Comparison of ENCODE assay signal across 25 cellular contexts in the genomic region with DNA sequence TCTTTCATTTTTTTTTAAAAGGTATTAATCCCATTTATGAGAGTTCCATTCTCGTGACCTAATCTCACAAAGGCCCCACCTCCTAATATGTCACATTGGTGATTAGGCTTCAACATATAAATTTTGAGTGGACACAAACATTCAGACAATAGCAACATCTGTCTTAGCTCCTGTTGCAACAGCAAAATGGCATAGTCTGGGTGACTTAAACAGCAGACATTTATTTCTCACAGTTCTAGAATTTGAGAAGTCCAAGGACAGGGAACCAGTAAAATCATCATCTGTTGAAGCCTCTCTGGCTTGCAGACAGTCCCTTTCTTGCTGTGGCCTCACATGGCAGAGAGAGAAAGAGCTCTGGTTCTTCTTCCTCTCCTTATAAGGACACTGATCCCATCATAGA. TPM values are rescaled to one million over a fixed set of nuclear protein-coding genes. Genes with fewer than 3 reads are reported as not detected.
"Had no signal": no experiment of that assay in that cellular context is flagged by ENCODE, and none has a peak within 500 bp of the region (broad histone marks: within the 10 kb centered on the region; RNA-seq: fewer than 3 reads in every experiment).

No MANE protein-coding gene starts in this region.

- H3K27me3 ChIP-seq: MG63, Peyer's patch, SJCRH30 had no signal

- ATAC-seq: HepG2, PC-3, Right ventricle myocardium inferior, SK-N-SH treated with all-trans-retinoic acid at 6 μM for 48 hours had no signal

- H3K36me3 ChIP-seq: MG63, Peyer's patch, SJCRH30 had no signal

- H3K27ac ChIP-seq: Peyer's patch, SJCRH30 had no signal

- H3K9me3 ChIP-seq: MG63, Peyer's patch, SJCRH30 had no signal

- H3K4me3 ChIP-seq: MG63, Peyer's patch, SJCRH30 had no signal

- H3K4me1 ChIP-seq: Peyer's patch, SJCRH30 had no signal

- DNase-seq: IMR-90, Karpas-422, KG1, MG63, NCI-H1092 treated with DMSO at 0.1 percent for 48 hours, NCI-H1436, NCI-H187, NCI-H2029, NCI-H2081 treated with DMSO at 0.1 percent for 48 hours, NCI-H2171, NCI-H226, NCI-H446, NCI-H510A, NCI-H524 treated with DMSO at 0.1 percent for 48 hours, NCI-H69, NCI-H774, PC-3, Peyer's patch, SHP77 treated with DMSO at 0.1 percent for 48 hours, SJCRH30 had no signal

RNA-seq across cellular contexts. Expression of gene PLSCR2, which starts 3.2 kb away (rescaled TPM):
- total RNA-seq: HepG2, HT1080, IMR-90, PC-3, Peyer's patch, Right ventricle myocardium inferior, RPMI7951, SJCRH30 had no signal
- polyA plus RNA-seq: HepG2, IMR-90 had no signal
